In genomic region chr2:235677276-235677788, GRCh38 we compare ENCODE assay signal across 1 cellular context.
TF ChIP-seq lines count a peak whose summit lies in the region.

No MANE protein-coding gene starts in this region.

TF ChIP-seq in HEK293, 187 proteins besides CTCF, POLR2A, EP300 and RAD21 (continued from another document):
- peak; percentile 87 for TF ChIP-seq PRDM4 (tag by site-specific recombination; IDR thresholded peaks at IDR 0.05)
- TF ChIP-seq, protein P1, sequence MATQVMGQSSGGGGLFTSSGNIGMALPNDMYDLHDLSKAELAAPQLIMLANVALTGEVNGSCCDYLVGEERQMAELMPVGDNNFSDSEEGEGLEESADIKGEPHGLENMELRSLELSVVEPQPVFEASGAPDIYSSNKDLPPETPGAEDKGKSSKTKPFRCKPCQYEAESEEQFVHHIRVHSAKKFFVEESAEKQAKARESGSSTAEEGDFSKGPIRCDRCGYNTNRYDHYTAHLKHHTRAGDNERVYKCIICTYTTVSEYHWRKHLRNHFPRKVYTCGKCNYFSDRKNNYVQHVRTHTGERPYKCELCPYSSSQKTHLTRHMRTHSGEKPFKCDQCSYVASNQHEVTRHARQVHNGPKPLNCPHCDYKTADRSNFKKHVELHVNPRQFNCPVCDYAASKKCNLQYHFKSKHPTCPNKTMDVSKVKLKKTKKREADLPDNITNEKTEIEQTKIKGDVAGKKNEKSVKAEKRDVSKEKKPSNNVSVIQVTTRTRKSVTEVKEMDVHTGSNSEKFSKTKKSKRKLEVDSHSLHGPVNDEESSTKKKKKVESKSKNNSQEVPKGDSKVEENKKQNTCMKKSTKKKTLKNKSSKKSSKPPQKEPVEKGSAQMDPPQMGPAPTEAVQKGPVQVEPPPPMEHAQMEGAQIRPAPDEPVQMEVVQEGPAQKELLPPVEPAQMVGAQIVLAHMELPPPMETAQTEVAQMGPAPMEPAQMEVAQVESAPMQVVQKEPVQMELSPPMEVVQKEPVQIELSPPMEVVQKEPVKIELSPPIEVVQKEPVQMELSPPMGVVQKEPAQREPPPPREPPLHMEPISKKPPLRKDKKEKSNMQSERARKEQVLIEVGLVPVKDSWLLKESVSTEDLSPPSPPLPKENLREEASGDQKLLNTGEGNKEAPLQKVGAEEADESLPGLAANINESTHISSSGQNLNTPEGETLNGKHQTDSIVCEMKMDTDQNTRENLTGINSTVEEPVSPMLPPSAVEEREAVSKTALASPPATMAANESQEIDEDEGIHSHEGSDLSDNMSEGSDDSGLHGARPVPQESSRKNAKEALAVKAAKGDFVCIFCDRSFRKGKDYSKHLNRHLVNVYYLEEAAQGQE (tag by site-specific recombination; IDR thresholded peaks at IDR 0.05): no peak
- TF ChIP-seq PRDM10 (tag by site-specific recombination; IDR thresholded peaks at IDR 0.05): 0 out of 2 replicates have a peak, but pooled peaks have one; percentile 13
- no peak for TF ChIP-seq ELK4 (IDR thresholded peaks at IDR 0.05; ENCODE audit: borderline replicate concordance, low read depth, low read length)
- no peak for TF ChIP-seq ZNF157 (tag by site-specific recombination; IDR thresholded peaks at IDR 0.05)
- TF ChIP-seq ZNF341 (tag by site-specific recombination; IDR thresholded peaks at IDR 0.05; ENCODE audit: low read depth): no peak
- TF ChIP-seq ZBTB1 (tag by site-specific recombination; IDR thresholded peaks at IDR 0.05): no peak
- TF ChIP-seq ZNF777 (tag by site-specific recombination; IDR thresholded peaks at IDR 0.05; ENCODE audit: borderline replicate concordance): no peak
- no peak for TF ChIP-seq ZNF785 (tag by site-specific recombination; IDR thresholded peaks at IDR 0.05)
- TF ChIP-seq ZNF37A (tag by site-specific recombination; IDR thresholded peaks at IDR 0.05): no peak
- TF ChIP-seq TRIM28 (IDR thresholded peaks at IDR 0.05; ENCODE audit: borderline replicate concordance, low read length): peak; percentile 49; the same call in 1 of the 2 replicates
- no peak for TF ChIP-seq ZNF514 (tag by site-specific recombination; IDR thresholded peaks at IDR 0.05)
- no peak for TF ChIP-seq ZNF704 (tag by site-specific recombination; IDR thresholded peaks at IDR 0.05)
- no peak for TF ChIP-seq ZBTB49 (tag by site-specific recombination; IDR thresholded peaks at IDR 0.05; ENCODE audit: low read depth)
